In genomic region chr5:889075-889710, GRCh38 we compare ENCODE assay signal across 17 cellular contexts.
"Had no signal": no experiment of that assay in that cellular context is flagged by ENCODE, and none has a peak within 500 bp of the region (broad histone marks: within the 10 kb centered on the region; RNA-seq: fewer than 3 reads in every experiment).

No MANE protein-coding gene starts in this region.

- H3K27ac ChIP-seq: heart left ventricle, thyroid gland, upper lobe of right lung had no signal

- H3K4me3 Mint-ChIP-seq: activated naive CD8-positive, alpha-beta T cell treated with anti-CD3 and anti-CD28 coated beads, Interleukin-2, amount 10 ng/mL, durations not matched to agents 7 days and 5 days had no signal

- H3K4me2 ChIP-seq: smooth muscle cell had no signal

- H3K27ac Mint-ChIP-seq: activated naive CD8-positive, alpha-beta T cell treated with anti-CD3 and anti-CD28 coated beads, Interleukin-2, amount 10 ng/mL, durations not matched to agents 7 days and 5 days; nephron had no signal

- H3K27me3 ChIP-seq: heart left ventricle, thyroid gland, upper lobe of right lung had no signal

- DNase-seq: activated CD4-positive, alpha-beta T cell treated with anti-CD3 and anti-CD28 coated beads, Interleukin-2, amount 50 U/mL, for 4 hours; activated CD8-positive, alpha-beta memory T cell treated with anti-CD3 and anti-CD28 coated beads, Interleukin-2, amount 50 U/mL, for 48 hours; activated naive CD4-positive, alpha-beta T cell; activated naive CD8-positive, alpha-beta T cell treated with anti-CD3 and anti-CD28 coated beads, Interleukin-2, amount 10 ng/mL, durations not matched to agents 7 days and 5 days; amygdala; midbrain; nucleus accumbens; stimulated activated CD4-positive, alpha-beta T cell treated with anti-CD3 and anti-CD28 coated beads, Interleukin-2, amount 100 ng/mL, for 48 hours; stimulated activated naive CD4-positive, alpha-beta T cell; T-helper 1 cell; T-helper 9 cell; thyroid gland; upper lobe of right lung had no signal

- H3K4me3 ChIP-seq: heart left ventricle, smooth muscle cell, thyroid gland, upper lobe of right lung had no signal

- H3K27me3 Mint-ChIP-seq: activated naive CD8-positive, alpha-beta T cell treated with anti-CD3 and anti-CD28 coated beads, Interleukin-2, amount 10 ng/mL, durations not matched to agents 7 days and 5 days had no signal

- H3K9me3 ChIP-seq: heart left ventricle, thyroid gland, upper lobe of right lung had no signal

- H3K9me3 Mint-ChIP-seq: activated naive CD8-positive, alpha-beta T cell treated with anti-CD3 and anti-CD28 coated beads, Interleukin-2, amount 10 ng/mL, durations not matched to agents 7 days and 5 days; nephron had no signal

- ATAC-seq: heart left ventricle, sciatic nerve, upper lobe of right lung had no signal
